ENCODE assay signal across 25 cellular contexts in the genomic region with DNA sequence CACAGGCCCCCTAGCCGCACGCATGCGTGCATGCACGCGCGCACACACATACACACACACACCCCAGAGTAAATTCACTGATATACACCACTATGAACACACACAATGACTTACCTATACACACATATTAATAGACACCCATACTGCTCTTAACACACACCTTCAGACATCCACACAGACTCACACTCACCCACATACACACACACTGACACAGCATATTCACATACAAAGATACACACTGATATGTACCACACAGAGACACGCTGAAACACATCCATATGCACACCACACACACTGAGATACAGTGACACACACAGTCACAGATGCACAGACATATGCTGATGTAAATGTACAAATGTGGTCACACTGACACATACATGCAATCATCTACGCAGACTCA. TPM values are rescaled to one million over a fixed set of nuclear protein-coding genes. Genes with fewer than 3 reads are reported as not detected.
"Had no signal": no experiment of that assay in that cellular context is flagged by ENCODE, and none has a peak within 500 bp of the region (broad histone marks: within the 10 kb centered on the region; RNA-seq: fewer than 3 reads in every experiment).

No MANE protein-coding gene starts in this region.

- H3K4me1 Mint-ChIP-seq: activated B cell treated with CpG ODN at 0.5 μM for 24 hours; activated CD4-positive, alpha-beta T cell treated with anti-CD3 and anti-CD28 coated beads for 36 hours; stimulated activated effector memory CD8-positive, alpha-beta T cell treated with anti-CD3 and anti-CD28 coated beads, Interleukin-12 subunit alpha, Interleukin-12 subunit beta, amount 100 ng/mL, for 72 hours; stimulated activated naive CD8-positive, alpha-beta T cell treated with anti-CD3 and anti-CD28 coated beads, Interleukin-15, amount 100 ng/mL, for 72 hours had no signal

- H3K4me3 ChIP-seq: body of pancreas, heart left ventricle, left ventricle myocardium inferior, ovary, skin epidermis, tibial artery had no signal

- H3K9me3 ChIP-seq: body of pancreas, heart left ventricle, left ventricle myocardium inferior, neutrophil, ovary, tibial artery had no signal

- H3K4me3 Mint-ChIP-seq: activated B cell treated with CpG ODN at 0.5 μM for 24 hours; activated CD4-positive, alpha-beta T cell treated with anti-CD3 and anti-CD28 coated beads for 36 hours; activated naive CD8-positive, alpha-beta T cell; nephron progenitor cell; stimulated activated effector memory CD8-positive, alpha-beta T cell treated with anti-CD3 and anti-CD28 coated beads, Interleukin-12 subunit alpha, Interleukin-12 subunit beta, amount 100 ng/mL, for 72 hours; stimulated activated naive CD8-positive, alpha-beta T cell treated with anti-CD3 and anti-CD28 coated beads, Interleukin-15, amount 100 ng/mL, for 72 hours had no signal

- H3K36me3 Mint-ChIP-seq: activated naive CD8-positive, alpha-beta T cell had no signal

- H3K27me3 Mint-ChIP-seq: activated B cell treated with CpG ODN at 0.5 μM for 24 hours; activated CD4-positive, alpha-beta T cell treated with anti-CD3 and anti-CD28 coated beads for 36 hours; activated naive CD8-positive, alpha-beta T cell; progenitor cell of endocrine pancreas; stimulated activated naive CD8-positive, alpha-beta T cell treated with anti-CD3 and anti-CD28 coated beads, Interleukin-15, amount 100 ng/mL, for 72 hours had no signal

- H3K27ac Mint-ChIP-seq: activated B cell treated with CpG ODN at 0.5 μM for 24 hours; activated CD4-positive, alpha-beta T cell treated with anti-CD3 and anti-CD28 coated beads for 36 hours; activated naive CD8-positive, alpha-beta T cell; nephron progenitor cell; progenitor cell of endocrine pancreas had no signal

- H3K27me3 ChIP-seq: body of pancreas, heart left ventricle, neutrophil, ovary, tibial artery had no signal

- H3K36me3 ChIP-seq: heart left ventricle, left ventricle myocardium inferior, neutrophil, ovary, tibial artery had no signal

- H3K4me1 ChIP-seq: heart left ventricle, left ventricle myocardium inferior, tibial artery had no signal

- H3K27ac ChIP-seq: body of pancreas, heart left ventricle, left ventricle myocardium inferior, neutrophil, ovary, skin epidermis, tibial artery had no signal

- DNase-seq: activated B cell treated with CpG ODN at 0.5 μM for 24 hours; activated CD4-positive, alpha-beta T cell treated with anti-CD3 and anti-CD28 coated beads for 36 hours; activated effector memory CD4-positive, alpha-beta T cell treated with Interleukin-2 at 50 U/mL for 16 hours; activated naive CD4-positive, alpha-beta T cell treated with Interleukin-2 at 50 U/mL for 16 hours; activated T-cell treated with anti-CD3 and anti-CD28 coated beads for 4 hours; aorta; body of pancreas; cortex of kidney; foreskin fibroblast; heart left ventricle; left ventricle myocardium inferior; nephron progenitor cell; ovary; stimulated activated CD4-positive, alpha-beta T cell treated with anti-CD3 and anti-CD28 coated beads, Interleukin-12 subunit alpha, Interleukin-12 subunit beta, amount 100 ng/mL, for 4 hours; stimulated activated CD4-positive, alpha-beta T cell treated with anti-CD3 and anti-CD28 coated beads, Interleukin-4, amount 100 ng/mL, for 24 hours; stimulated activated naive CD8-positive, alpha-beta T cell treated with anti-CD3 and anti-CD28 coated beads, Interleukin-15, amount 100 ng/mL, for 72 hours; T-helper 2 cell; tibial artery had no signal

- ATAC-seq: activated CD4-positive, alpha-beta T cell treated with anti-CD3 and anti-CD28 coated beads for 36 hours; body of pancreas; esophagus mucosa; stimulated activated naive CD8-positive, alpha-beta T cell treated with anti-CD3 and anti-CD28 coated beads, Interleukin-15, amount 100 ng/mL, for 72 hours had no signal

RNA-seq across cellular contexts. Expression of a gene that starts 5.6 kb away (rescaled TPM):
- total RNA-seq: lung microvascular endothelial cell had no signal
